ENCODE assay signal across 2 cellular contexts in genomic region chr1:20426371-20426770, GRCh38.
TF ChIP-seq lines count a peak whose summit lies in the region.

No MANE protein-coding gene starts in this region.

TF ChIP-seq in IMR-90, 13 proteins besides CTCF, POLR2A, EP300 and RAD21:
- no peak for TF ChIP-seq MAFK (IDR thresholded peaks at IDR 0.05; ENCODE audit: low read depth, low read length)

TF ChIP-seq in HEK293T, 16 proteins besides CTCF, POLR2A, EP300 and RAD21:
- TF ChIP-seq FOXM1 (IDR thresholded peaks at IDR 0.05; ENCODE audit: borderline replicate concordance) (no peak), FOXA1 (IDR thresholded peaks at IDR 0.05) (no peak), NFRKB (IDR thresholded peaks at IDR 0.05) (no peak), BHLHE40 (IDR thresholded peaks at IDR 0.05; ENCODE audit: borderline replicate concordance) (no peak), CTBP1 (IDR thresholded peaks at IDR 0.05; ENCODE audit: borderline replicate concordance) (no peak), L3MBTL2 (conservative IDR thresholded peaks at IDR 0.05) (no peak), LEF1 (IDR thresholded peaks at IDR 0.05; ENCODE audit: borderline replicate concordance) (no peak), HDGF (IDR thresholded peaks at IDR 0.05; ENCODE audit: borderline replicate concordance) (no peak), FOXK2 (IDR thresholded peaks at IDR 0.05) (no peak)
